In the genomic region with DNA sequence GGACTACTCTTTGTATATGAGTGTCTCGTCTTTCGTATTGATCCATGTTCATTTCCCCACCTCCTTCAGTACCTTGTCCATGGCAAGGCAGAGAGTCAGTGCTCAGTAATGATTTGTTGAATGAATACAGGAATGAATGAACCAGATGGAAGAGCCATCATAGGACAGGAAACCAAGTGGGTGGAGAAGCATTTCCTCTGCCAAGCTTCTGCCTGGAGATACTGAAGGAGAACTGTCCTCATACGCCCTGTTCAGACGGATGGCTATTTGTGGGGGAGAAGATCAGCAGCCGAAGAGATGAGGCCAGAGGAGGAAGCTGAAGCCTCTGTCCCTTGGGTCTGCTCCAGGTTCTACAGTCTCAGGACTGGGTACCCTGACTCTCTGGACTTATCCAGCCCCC, we compare ENCODE assay signal across 1 cellular context.
TF ChIP-seq lines count a peak whose summit lies in the region.

No MANE protein-coding gene starts in this region.

TF ChIP-seq in IMR-90, 13 proteins besides CTCF, POLR2A, EP300 and RAD21 (continued from another document):
- TF ChIP-seq, protein P1, sequence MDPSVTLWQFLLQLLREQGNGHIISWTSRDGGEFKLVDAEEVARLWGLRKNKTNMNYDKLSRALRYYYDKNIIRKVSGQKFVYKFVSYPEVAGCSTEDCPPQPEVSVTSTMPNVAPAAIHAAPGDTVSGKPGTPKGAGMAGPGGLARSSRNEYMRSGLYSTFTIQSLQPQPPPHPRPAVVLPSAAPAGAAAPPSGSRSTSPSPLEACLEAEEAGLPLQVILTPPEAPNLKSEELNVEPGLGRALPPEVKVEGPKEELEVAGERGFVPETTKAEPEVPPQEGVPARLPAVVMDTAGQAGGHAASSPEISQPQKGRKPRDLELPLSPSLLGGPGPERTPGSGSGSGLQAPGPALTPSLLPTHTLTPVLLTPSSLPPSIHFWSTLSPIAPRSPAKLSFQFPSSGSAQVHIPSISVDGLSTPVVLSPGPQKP (IDR thresholded peaks at IDR 0.05; ENCODE audit: borderline replicate concordance, low read depth, low read length), result no peak
- no peak for TF ChIP-seq RCOR1 (IDR thresholded peaks at IDR 0.05; ENCODE audit: insufficient replicate concordance, low read length)
- no peak for TF ChIP-seq RFX5 (IDR thresholded peaks at IDR 0.05; ENCODE audit: low read depth, low read length)
